8 cellular contexts compared by ENCODE assay signal in genomic region chr15:64246364-64247189, GRCh38.
DNase-seq lines count a peak whose midpoint lies in the region; ATAC-seq and TF ChIP-seq lines count a peak whose summit lies in the region.

No MANE protein-coding gene starts in this region.

- H3K27me3 Mint-ChIP-seq in activated T-cell treated with anti-CD3 and anti-CD28 coated beads, Interleukin-2, amount 50 U/mL, for 4 hours (ENCODE audit: low read depth) = no peaks in the 10 kb centered on the region
- no peaks in the 10 kb centered on the region for H3K27me3 Mint-ChIP-seq in immature natural killer cell (ENCODE audit: low read depth in 3 of 3)

- no peak for TF ChIP-seq CTCF in AG09319 (IDR thresholded peaks at IDR 0.05; ENCODE audit: low read depth, low read length)

- H3K36me3 Mint-ChIP-seq in activated T-cell treated with anti-CD3 and anti-CD28 coated beads, Interleukin-2, amount 50 U/mL, for 4 hours (ENCODE audit: insufficient read depth) = peaks cover 33% of the 10 kb centered on the region
- H3K36me3 Mint-ChIP-seq in immature natural killer cell = peaks cover 0 to 8% (median 0%) of the 10 kb centered on the region in 3 donors

- no peak overlapping the region for H3K4me3 Mint-ChIP-seq in activated T-cell treated with anti-CD3 and anti-CD28 coated beads, Interleukin-2, amount 50 U/mL, for 4 hours
- H3K4me3 Mint-ChIP-seq in immature natural killer cell = no peak overlapping the region

- peak overlapping the region in 5 of 6 donors; percentile 2 to 70 (median 32) for H3K27ac Mint-ChIP-seq in immature natural killer cell

- ATAC-seq in GM18502 (IDR thresholded peaks at IDR 0.05; ENCODE audit: poor library complexity, unreplicated experiment) (peak; percentile 94), HG02678 (IDR thresholded peaks at IDR 0.05; ENCODE audit: unreplicated experiment) (peak; percentile 89)
- peak; percentile 92 to 94 for ATAC-seq in activated T-cell treated with anti-CD3 and anti-CD28 coated beads, Interleukin-2, amount 50 U/mL, for 4 hours

- DNase-seq in AG09319 (ENCODE audit: extremely low read depth, low read depth) (peak; percentile 25), NCI-H146 (lab: John Stamatoyannopoulos, UW) (peak; percentile 37), immature natural killer cell (peak in 1 of 3 donors; percentile 12), DMS79 (lab: John Stamatoyannopoulos, UW) (no peak), HuH-7 (ENCODE audit: low spot score) (no peak)
- no peak for DNase-seq in activated T-cell treated with anti-CD3 and anti-CD28 coated beads, Interleukin-2, amount 50 U/mL, for 4 hours

- peaks cover 43% of the 10 kb centered on the region for H3K4me1 Mint-ChIP-seq in activated T-cell treated with anti-CD3 and anti-CD28 coated beads, Interleukin-2, amount 50 U/mL, for 4 hours (ENCODE audit: low read depth)
- H3K4me1 Mint-ChIP-seq in immature natural killer cell = peaks cover 26 to 42% of the 10 kb centered on the region in 2 donors

- H3K9me3 Mint-ChIP-seq in activated T-cell treated with anti-CD3 and anti-CD28 coated beads, Interleukin-2, amount 50 U/mL, for 4 hours = peaks cover 2% of the 10 kb centered on the region
- peaks cover 0 to 3% (median 0%) of the 10 kb centered on the region in 6 donors for H3K9me3 Mint-ChIP-seq in immature natural killer cell

Comparison
In these comparisons a context has a peak if more than half of its experiments do, and no peak if none do; other contexts are left out.
1. DNase-seq: peak in AG09319 (single experiment) and NCI-H146 (single experiment); none in activated T-cell treated with anti-CD3 and anti-CD28 coated beads, Interleukin-2, amount 50 U/mL, for 4 hours (single experiment), DMS79 (single experiment) and HuH-7 (single experiment).
2. Peak in every context shown above with its lines, with median percentiles within 50 percentile points of each other: ATAC-seq.